Comparison of ENCODE assay signal across 9 cellular contexts in genomic region chr3:53350652-53351051, GRCh38. TPM values are rescaled to one million over a fixed set of nuclear protein-coding genes. Genes with fewer than 3 reads are reported as not detected.
A peak's percentile ranks its signal among the peaks of the same experiment; 100 is the strongest.
DNase-seq lines count a peak whose midpoint lies in the region; ATAC-seq, FAIRE-seq and TF ChIP-seq lines count a peak whose summit lies in the region.
"Had no signal": no experiment of that assay in that cellular context is flagged by ENCODE, and none has a peak within 500 bp of the region (broad histone marks: within the 10 kb centered on the region; RNA-seq: fewer than 3 reads in every experiment).

No MANE protein-coding gene starts in this region.

- H4K20me1 ChIP-seq in IMR-90 (ENCODE audit: insufficient read depth, low read length), result no peaks in the 10 kb centered on the region

- dilution Hi-C loops in IMR-90 (cut with HindIII; ENCODE audit: low sequenced_read_pairs, unreplicated experiment), result no loop called here

- no peak overlapping the region for H2BK15ac ChIP-seq in IMR-90 (ENCODE audit: low read depth, low read length)

- DNase-seq in DMS 273 treated with DMSO at 0.1 percent for 48 hours (lab: John Stamatoyannopoulos, UW) (peak; percentile 23), IMR-90 (peak; percentile 18), medulla oblongata (ENCODE audit: extremely low spot score) (peak; percentile 53), NCI-H1436 (lab: John Stamatoyannopoulos, UW) (no peak)

- H3K14ac ChIP-seq in IMR-90 (replicated peaks; ENCODE audit: low read depth, low read length), result 0 out of 2 replicates have a peak overlapping the region, but pooled peaks have one; percentile 53

- CTCF ChIA-PET in IMR-90 (lab: Yijun Ruan, JAX), result interaction anchor here (1.5 kb wide), 1 partner anchor 9 kb away, joined by 3 read pairs; no protein-coding TSS in a partner anchor

- TF ChIP-seq POLR2A in IMR-90 (IDR thresholded peaks at IDR 0.05; ENCODE audit: low read depth, low read length), result no peak

- FAIRE-seq in TTC549 (lab: Jason Lieb, UNC), result peak; percentile 13

- no peak for TF ChIP-seq RAD21 in IMR-90 (IDR thresholded peaks at IDR 0.05; ENCODE audit: low read length)

- H3K27me3 ChIP-seq in IMR-90 (ENCODE audit: control insufficient read depth, insufficient read depth, low read length), result no peaks in the 10 kb centered on the region

- peaks cover 0 to 10% of the 10 kb centered on the region in 2 experiments; a peak in 2 of 4 replicates for H3K79me1 ChIP-seq in IMR-90 (ENCODE audit: low read depth in 1 of 2, low read length in 2 of 2)

- intact Hi-C loops in IMR-90 (cut with micrococcal nuclease), result no loop called here

- no peak overlapping the region; the same call in 1 of the 2 replicates for H3K4me2 ChIP-seq in IMR-90 (ENCODE audit: low read depth, low read length)

- WGBS in IMR-90 (ENCODE audit: extremely low coverage in 2 of 2, insufficient read length in 1 of 2), 2 experiments, result no CpG with 5 or more reads among the region's 3 CpGs

- H3K9me3 ChIP-seq in IMR-90 (ENCODE audit: control insufficient read depth, insufficient read depth, low read length), result no peaks in the 10 kb centered on the region

- no peak overlapping the region for H2AFZ ChIP-seq in IMR-90 (replicated peaks; ENCODE audit: low read length, poor library complexity)

- H3K4ac ChIP-seq in IMR-90 (ENCODE audit: low read depth, low read length), result no peak overlapping the region

- no peak overlapping the region for H3K56ac ChIP-seq in IMR-90 (ENCODE audit: extremely low read depth, insufficient read depth, low read length)

- H3K36me3 ChIP-seq in IMR-90 (ENCODE audit: control insufficient read depth, insufficient read depth, low read length), result no peaks in the 10 kb centered on the region

- H3K9me1 ChIP-seq in IMR-90 (ENCODE audit: insufficient read depth, low read length), result no peaks in the 10 kb centered on the region

- no peak overlapping the region for H3K4me3 ChIP-seq in IMR-90 (ENCODE audit: insufficient read depth, low read depth, low read length)
- H3K4me3 ChIP-seq: skin epidermis had no signal

- ATAC-seq in IMR-90 (ENCODE audit: low read depth) (no peak), HG03159 (IDR thresholded peaks at IDR 0.05; ENCODE audit: unreplicated experiment) (no peak), HG03045 (IDR thresholded peaks at IDR 0.05; ENCODE audit: unreplicated experiment) (no peak), HG03039 (IDR thresholded peaks at IDR 0.05; ENCODE audit: unreplicated experiment) (no peak)

- no peak overlapping the region for H2BK5ac ChIP-seq in IMR-90 (ENCODE audit: low read depth, low read length, poor library complexity, severe bottlenecking)

- peak overlapping the region; percentile 18; the same call in 1 of the 2 replicates for H2BK20ac ChIP-seq in IMR-90 (ENCODE audit: low read depth, low read length)

- H3K9ac ChIP-seq in IMR-90 (ENCODE audit: low read depth, low read length), result no peak overlapping the region

- no peak overlapping the region for H4K91ac ChIP-seq in IMR-90 (ENCODE audit: insufficient read depth, low read depth, low read length)

- no TSS peak for BruUV-seq in IMR-90 (replicated peaks; lab: Mats Ljungman, UMichigan)

- H2BK120ac ChIP-seq in IMR-90 (ENCODE audit: low read depth, low read length), result no peak overlapping the region

- H3K4me1 ChIP-seq in IMR-90 (ENCODE audit: control insufficient read depth, insufficient read depth, low read length), result no peaks in the 10 kb centered on the region; the same call in 1 of the 2 replicates

- in situ Hi-C loops in IMR-90 (cut with MboI; ENCODE audit: low sequenced_read_pairs), result no loop called here

- H4K5ac ChIP-seq in IMR-90 (ENCODE audit: low read depth, low read length), result peak overlapping the region; percentile 76; the same call in 1 of the 2 replicates

- H3K27ac ChIP-seq in IMR-90 (ENCODE audit: insufficient read depth, low read length), result no peak overlapping the region
- H3K27ac ChIP-seq: skin epidermis had no signal

- no peak overlapping the region for H3K18ac ChIP-seq in IMR-90 (ENCODE audit: low read depth, low read length)

- H2AK9ac ChIP-seq in IMR-90 (replicated peaks; ENCODE audit: low read depth, low read length, poor library complexity), result no peak overlapping the region

- TF ChIP-seq CTCF in IMR-90 (conservative IDR thresholded peaks at IDR 0.05; ENCODE audit: low read depth, low read length), result peak; percentile 37

- POLR2A ChIA-PET in IMR-90 (lab: Charles Lee; ENCODE audit: unreplicated experiment), result no interaction called here

- H4K8ac ChIP-seq in IMR-90 (ENCODE audit: low read depth in 2 of 2, low read length in 2 of 2), result peak overlapping the region; percentile 43 to 47; a peak in 3 of 4 replicates

- no peak overlapping the region for H3K23ac ChIP-seq in IMR-90 (ENCODE audit: low read depth, low read length)

- H2AK5ac ChIP-seq in IMR-90 (ENCODE audit: low read depth, low read length), result no peak overlapping the region

TF ChIP-seq in IMR-90, 13 proteins besides CTCF, POLR2A, EP300 and RAD21:
- no peak for TF ChIP-seq RCOR1 (IDR thresholded peaks at IDR 0.05; ENCODE audit: insufficient replicate concordance, low read length)
- TF ChIP-seq NFE2L2 (IDR thresholded peaks at IDR 0.05; ENCODE audit: low read depth, low read length), result no peak
- TF ChIP-seq FOS (IDR thresholded peaks at IDR 0.05; ENCODE audit: low read depth, low read length), result no peak
- no peak for TF ChIP-seq RFX5 (IDR thresholded peaks at IDR 0.05; ENCODE audit: low read depth, low read length)
- no peak for TF ChIP-seq ELK1 (IDR thresholded peaks at IDR 0.05; ENCODE audit: borderline replicate concordance, low read depth, low read length)
- TF ChIP-seq BHLHE40 (IDR thresholded peaks at IDR 0.05; ENCODE audit: low read depth, low read length), result no peak
- no peak for TF ChIP-seq SMC3 (IDR thresholded peaks at IDR 0.05; ENCODE audit: low read depth, low read length)
- no peak for TF ChIP-seq CHD1 (IDR thresholded peaks at IDR 0.05; ENCODE audit: low read depth, low read length)
- no peak for TF ChIP-seq USF2 (IDR thresholded peaks at IDR 0.05; ENCODE audit: low read depth, low read length)
- TF ChIP-seq CEBPB (IDR thresholded peaks at IDR 0.05; ENCODE audit: low read depth, low read length), result no peak
- no peak for TF ChIP-seq MXI1 (IDR thresholded peaks at IDR 0.05; ENCODE audit: borderline replicate concordance, low read depth, low read length)
- TF ChIP-seq MAZ (IDR thresholded peaks at IDR 0.05; ENCODE audit: borderline replicate concordance, low read depth, low read length), result no peak
- TF ChIP-seq MAFK (IDR thresholded peaks at IDR 0.05; ENCODE audit: low read depth, low read length), result no peak
TF ChIP-seq in IMR-90: peak in this region for 0.

RNA-seq across cellular contexts. Expression of gene DCP1A, which starts 3.3 kb away (rescaled TPM):
- total RNA-seq in IMR-90 (2012; rRNA removed), result 18.6 and 30.1 TPM in 2 replicates
- polyA plus RNA-seq in IMR-90 (2012; rRNA removed), result 13.2 and 14.6 TPM in 2 replicates
- polyA plus RNA-seq in IMR-90 (2012; cell fraction: cytosol; rRNA removed), result 4.5 and 8.5 TPM in 2 replicates
- 14.8 and 21.2 TPM in 2 replicates for polyA plus RNA-seq in IMR-90 (2012; cell fraction: nucleus; rRNA removed; ENCODE audit: low replicate concordance)
